In the genomic region with DNA sequence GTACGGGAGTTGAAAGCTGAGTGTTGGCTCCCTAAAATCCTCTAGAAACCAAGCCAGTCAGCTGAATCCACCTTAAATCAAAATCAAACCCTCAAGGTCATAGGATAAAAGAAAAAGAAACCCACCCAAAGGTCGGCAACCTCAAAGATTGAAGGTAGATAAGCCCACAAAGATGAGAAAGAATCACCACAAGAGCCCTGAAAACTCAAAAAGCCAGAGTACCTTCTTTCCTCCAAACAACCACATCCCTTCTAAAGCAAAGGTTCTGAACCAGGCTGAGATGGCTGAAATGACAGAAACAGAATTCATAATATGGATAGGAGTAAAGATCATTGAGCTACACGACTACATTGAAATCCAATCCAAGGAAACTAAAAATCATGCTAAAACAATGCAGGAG, we compare ENCODE assay signal across 22 cellular contexts.
"Had no signal": no experiment of that assay in that cellular context is flagged by ENCODE, and none has a peak within 500 bp of the region (broad histone marks: within the 10 kb centered on the region; RNA-seq: fewer than 3 reads in every experiment).

No MANE protein-coding gene starts in this region.

- H3K27me3 ChIP-seq: neutrophil, ovary, spleen, tibial artery had no signal

- H3K27me3 Mint-ChIP-seq: activated naive CD4-positive, alpha-beta T cell treated with anti-CD3 and anti-CD28 coated beads, Interleukin-2, amount 50 U/mL, for 24 hours had no signal

- H3K4me1 Mint-ChIP-seq: WTC11 had no signal

- DNase-seq: activated CD4-positive, alpha-beta T cell treated with anti-CD3 and anti-CD28 coated beads, Interleukin-2, amount 50 U/mL, for 48 hours; activated gamma-delta T cell treated with Interleukin-2 at 50 U/mL for 16 hours; activated T-cell treated with anti-CD3 and anti-CD28 coated beads for 4 hours; amygdala; effector CD8-positive, alpha-beta T cell; glutamatergic neuron; hippocampal formation; left ventricle myocardium inferior; mammary epithelial cell; ovary; spleen; stimulated activated CD4-positive, alpha-beta T cell treated with anti-CD3 and anti-CD28 coated beads, Interleukin-4, amount 100 ng/mL, for 1 hour; stimulated activated naive CD4-positive, alpha-beta T cell treated with Interleukin-2 at 50 U/mL for 16 hours; T-helper 9 cell; tibial artery had no signal

- H3K4me1 ChIP-seq: left ventricle myocardium inferior, prostate gland, spleen had no signal

- H3K4me3 ChIP-seq: left ventricle myocardium inferior, ovary, prostate gland, spleen, tibial artery had no signal

- H3K9me3 Mint-ChIP-seq: activated naive CD4-positive, alpha-beta T cell treated with anti-CD3 and anti-CD28 coated beads, Interleukin-2, amount 50 U/mL, for 24 hours; dendritic cell treated with granulocyte-macrophage colony-stimulating factor and Interleukin-4, amounts not matched to agents 40 ng/mL and 50 ng/mL, for 4 days; natural killer cell treated with Interleukin-12 subunit alpha and Interleukin-12 subunit beta and Interleukin-15 and Interleukin-18, amount 100 ng/mL, for 72 hours had no signal

- H3K27ac Mint-ChIP-seq: activated naive CD4-positive, alpha-beta T cell treated with anti-CD3 and anti-CD28 coated beads, Interleukin-2, amount 50 U/mL, for 24 hours; dendritic cell treated with granulocyte-macrophage colony-stimulating factor and Interleukin-4, amounts not matched to agents 40 ng/mL and 50 ng/mL, for 4 days; mesothelial cell of epicardium; natural killer cell treated with Interleukin-12 subunit alpha and Interleukin-12 subunit beta and Interleukin-15 and Interleukin-18, amount 100 ng/mL, for 72 hours; WTC11 had no signal

- H3K4me3 Mint-ChIP-seq: activated naive CD4-positive, alpha-beta T cell treated with anti-CD3 and anti-CD28 coated beads, Interleukin-2, amount 50 U/mL, for 24 hours; dendritic cell treated with granulocyte-macrophage colony-stimulating factor and Interleukin-4, amounts not matched to agents 40 ng/mL and 50 ng/mL, for 4 days; mesothelial cell of epicardium; natural killer cell treated with Interleukin-12 subunit alpha and Interleukin-12 subunit beta and Interleukin-15 and Interleukin-18, amount 100 ng/mL, for 72 hours; WTC11 had no signal

- H3K9me3 ChIP-seq: left ventricle myocardium inferior, neutrophil, ovary, prostate gland, spleen, tibial artery had no signal

- H3K27ac ChIP-seq: left ventricle myocardium inferior, neutrophil, prostate gland, spleen, tibial artery had no signal

- H3K36me3 Mint-ChIP-seq: activated naive CD4-positive, alpha-beta T cell treated with anti-CD3 and anti-CD28 coated beads, Interleukin-2, amount 50 U/mL, for 24 hours; mesothelial cell of epicardium; natural killer cell treated with Interleukin-12 subunit alpha and Interleukin-12 subunit beta and Interleukin-15 and Interleukin-18, amount 100 ng/mL, for 72 hours; WTC11 had no signal

- ATAC-seq: WTC11 had no signal

- H3K36me3 ChIP-seq: left ventricle myocardium inferior, neutrophil, ovary, prostate gland, spleen, tibial artery had no signal
